In genomic region chr15:63425426-63425825, GRCh38 we compare ENCODE assay signal across 2 cellular contexts.
TF ChIP-seq lines count a peak whose summit lies in the region.

No MANE protein-coding gene starts in this region.

TF ChIP-seq in HepG2, 621 proteins besides CTCF, POLR2A, EP300 and RAD21:
- TF ChIP-seq NCOA5 (CRISPR knock-in tag; IDR thresholded peaks at IDR 0.05) (no peak), ZNF770 (CRISPR knock-in tag; IDR thresholded peaks at IDR 0.05) (no peak), ZNF317 (CRISPR knock-in tag; IDR thresholded peaks at IDR 0.05) (peak; percentile 56), ZSCAN30 (CRISPR knock-in tag; IDR thresholded peaks at IDR 0.05) (no peak), ZBTB20 (CRISPR knock-in tag; IDR thresholded peaks at IDR 0.05; ENCODE audit: borderline replicate concordance, low read depth) (no peak), ZNF331 (CRISPR knock-in tag; IDR thresholded peaks at IDR 0.05) (no peak), MATR3 (CRISPR knock-in tag; IDR thresholded peaks at IDR 0.05) (no peak)
- TF ChIP-seq, protein P1, sequence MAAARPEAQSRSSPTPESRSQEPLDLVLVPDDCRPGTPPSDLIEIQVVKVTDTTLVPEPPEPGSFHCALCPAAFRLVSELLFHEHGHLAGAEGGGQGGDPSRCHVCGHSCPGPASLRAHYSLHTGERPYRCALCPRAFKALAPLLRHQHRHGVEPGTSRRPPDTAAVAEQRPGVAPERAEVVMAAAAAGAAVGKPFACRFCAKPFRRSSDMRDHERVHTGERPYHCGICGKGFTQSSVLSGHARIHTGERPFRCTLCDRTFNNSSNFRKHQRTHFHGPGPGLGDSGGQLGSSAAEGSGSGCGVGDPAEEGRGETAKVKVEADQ (CRISPR knock-in tag; IDR thresholded peaks at IDR 0.05; ENCODE audit: borderline replicate concordance) = no peak

TF ChIP-seq in K562, 482 proteins besides CTCF, POLR2A, EP300 and RAD21:
- TF ChIP-seq FOXK2 (conservative IDR thresholded peaks at IDR 0.05 in 1 of 2, IDR thresholded peaks at IDR 0.05 in 1 of 2; ENCODE audit: low read depth in 2 of 2) (no peak), PREB (CRISPR knock-in tag; IDR thresholded peaks at IDR 0.05) (no peak), ELK3 (CRISPR knock-in tag; IDR thresholded peaks at IDR 0.05) (no peak), TRIM24 (IDR thresholded peaks at IDR 0.05) (0 out of 4 replicates have a peak, but pooled peaks of 1 of the 2 experiments have one; percentile 44), ZBTB5 (IDR thresholded peaks at IDR 0.05) (no peak), DPF2 (IDR thresholded peaks at IDR 0.05) (no peak), TRIM28 (IDR thresholded peaks at IDR 0.05) (peak; percentile 72; the same call in 1 of the 2 replicates), CBX3 (IDR thresholded peaks at IDR 0.05; ENCODE audit: borderline replicate concordance in 1 of 2, low read length in 2 of 2) (peak in 1 of 2 experiments; percentile 80; a peak in 1 of 3 replicates), MCM7 (IDR thresholded peaks at IDR 0.05) (no peak)
- TF ChIP-seq, protein P2, sequence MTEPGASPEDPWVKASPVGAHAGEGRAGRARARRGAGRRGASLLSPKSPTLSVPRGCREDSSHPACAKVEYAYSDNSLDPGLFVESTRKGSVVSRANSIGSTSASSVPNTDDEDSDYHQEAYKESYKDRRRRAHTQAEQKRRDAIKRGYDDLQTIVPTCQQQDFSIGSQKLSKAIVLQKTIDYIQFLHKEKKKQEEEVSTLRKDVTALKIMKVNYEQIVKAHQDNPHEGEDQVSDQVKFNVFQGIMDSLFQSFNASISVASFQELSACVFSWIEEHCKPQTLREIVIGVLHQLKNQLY (CRISPR knock-in tag; conservative IDR thresholded peaks at IDR 0.05) = no peak
- TF ChIP-seq, protein P3, sequence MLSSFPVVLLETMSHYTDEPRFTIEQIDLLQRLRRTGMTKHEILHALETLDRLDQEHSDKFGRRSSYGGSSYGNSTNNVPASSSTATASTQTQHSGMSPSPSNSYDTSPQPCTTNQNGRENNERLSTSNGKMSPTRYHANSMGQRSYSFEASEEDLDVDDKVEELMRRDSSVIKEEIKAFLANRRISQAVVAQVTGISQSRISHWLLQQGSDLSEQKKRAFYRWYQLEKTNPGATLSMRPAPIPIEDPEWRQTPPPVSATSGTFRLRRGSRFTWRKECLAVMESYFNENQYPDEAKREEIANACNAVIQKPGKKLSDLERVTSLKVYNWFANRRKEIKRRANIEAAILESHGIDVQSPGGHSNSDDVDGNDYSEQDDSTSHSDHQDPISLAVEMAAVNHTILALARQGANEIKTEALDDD (IDR thresholded peaks at IDR 0.05) = no peak
